ENCODE assay signal across 8 cellular contexts in genomic region chr12:117151195-117152031, GRCh38. TPM values are rescaled to one million over a fixed set of nuclear protein-coding genes. Genes with fewer than 3 reads are reported as not detected.
DNase-seq lines count a peak whose midpoint lies in the region; ATAC-seq and TF ChIP-seq lines count a peak whose summit lies in the region.

No MANE protein-coding gene starts in this region.

- peaks cover 4% of the 10 kb centered on the region for H4K20me1 ChIP-seq in smooth muscle cell (ENCODE audit: low read depth)

- intact Hi-C loops in adrenal gland (cut with DNase I), result no loop called here

- H3F3A ChIP-seq in smooth muscle cell (ENCODE audit: low read depth), result no peaks in the 10 kb centered on the region

- H2AFZ ChIP-seq in smooth muscle cell (ENCODE audit: low read depth), result no peak overlapping the region

- H3K4me3 ChIP-seq in adrenal gland, result no peak overlapping the region
- no peak overlapping the region for H3K4me3 ChIP-seq in right atrium auricular region
- H3K4me3 ChIP-seq in smooth muscle cell, result no peak overlapping the region

- H3K9me3 ChIP-seq in adrenal gland (replicated peaks in 1 of 3) (no peaks in the 10 kb centered on the region), right atrium auricular region (no peaks in the 10 kb centered on the region), smooth muscle cell (replicated peaks; ENCODE audit: low read depth) (no peaks in the 10 kb centered on the region)

- 26 to 38% (median 35%) methylated on average over 13 of the region's 13 CpGs for WGBS in adrenal gland, 4 donors
- WGBS in smooth muscle cell (ENCODE audit: low lambda C conversion rate), result 47% methylated on average over 13 of the region's 13 CpGs

- H3K79me2 ChIP-seq in smooth muscle cell (ENCODE audit: low read depth), result no peaks in the 10 kb centered on the region

- H3K27ac ChIP-seq in adrenal gland (peak overlapping the region in 2 of 5 donors; percentile 27 to 41), right atrium auricular region (no peak overlapping the region), smooth muscle cell (ENCODE audit: low read depth) (no peak overlapping the region)

- peaks cover 7% of the 10 kb centered on the region for H3K36me3 Mint-ChIP-seq in IgD-negative memory B cell

- H3K36me3 ChIP-seq in adrenal gland (replicated peaks in 1 of 2) (peaks cover 0 to 57% of the 10 kb centered on the region in 2 donors), right atrium auricular region (peaks cover 51% of the 10 kb centered on the region), smooth muscle cell (ENCODE audit: low read depth) (peaks cover 6% of the 10 kb centered on the region)

- H3K4me1 ChIP-seq in adrenal gland (replicated peaks in 1 of 2), result peaks cover 6 to 10% of the 10 kb centered on the region in 2 donors
- H3K4me1 ChIP-seq in right atrium auricular region, result no peaks in the 10 kb centered on the region
- no peaks in the 10 kb centered on the region for H3K4me1 ChIP-seq in smooth muscle cell (ENCODE audit: low read depth)

- H3K4me3 Mint-ChIP-seq in IgD-negative memory B cell, result peak overlapping the region in 1 of 4 donors; percentile 37

- no peak overlapping the region for H3K9ac ChIP-seq in smooth muscle cell (ENCODE audit: low read depth)

- no peaks in the 10 kb centered on the region for H3K9me3 Mint-ChIP-seq in IgD-negative memory B cell

- H3K27ac Mint-ChIP-seq in IgD-negative memory B cell, result peak overlapping the region in 2 of 3 donors; percentile 42 to 94

- DNase-seq in DMS114 treated with DMSO at 0.1 percent for 48 hours (lab: John Stamatoyannopoulos, UW; ENCODE audit: unreplicated experiment) (peak; percentile 26), adrenal gland (peak; percentile 78 to 93 (median 89)), right atrium auricular region (ENCODE audit: low spot score) (peak; percentile 79), smooth muscle cell (lab: John Stamatoyannopoulos, UW; ENCODE audit: unreplicated experiment) (peak; percentile 25), DMS79 treated with DMSO at 0.1 percent for 48 hours (lab: John Stamatoyannopoulos, UW) (no peak), KG1 (lab: John Stamatoyannopoulos, UW) (no peak)

- TF ChIP-seq CTCF in adrenal gland (IDR thresholded peaks at IDR 0.05), result peak; percentile 54 to 74 (median 65)
- TF ChIP-seq CTCF in right atrium auricular region (IDR thresholded peaks at IDR 0.05), result peak; percentile 48 to 77
- TF ChIP-seq CTCF in smooth muscle cell (IDR thresholded peaks at IDR 0.05; ENCODE audit: borderline replicate concordance, insufficient read depth, poor library complexity, severe bottlenecking), result peak; percentile 76

- H3K4me2 ChIP-seq in smooth muscle cell, result no peak overlapping the region

- peaks cover 5 to 17% (median 9%) of the 10 kb centered on the region in 3 donors for H3K4me1 Mint-ChIP-seq in IgD-negative memory B cell

- no peak for TF ChIP-seq POLR2A in adrenal gland (IDR thresholded peaks at IDR 0.05)

- H3K27me3 Mint-ChIP-seq in IgD-negative memory B cell, result no peaks in the 10 kb centered on the region

- no peaks in the 10 kb centered on the region for H3K27me3 ChIP-seq in adrenal gland
- H3K27me3 ChIP-seq in right atrium auricular region, result no peaks in the 10 kb centered on the region
- no peaks in the 10 kb centered on the region for H3K27me3 ChIP-seq in smooth muscle cell (ENCODE audit: low read depth)

- ATAC-seq in HG02678 (IDR thresholded peaks at IDR 0.05; ENCODE audit: unreplicated experiment), result no peak

RNA-seq across cellular contexts. Expression of gene FBXO21, which starts 38.9 kb away (rescaled TPM):
- polyA plus RNA-seq in IgD-negative memory B cell (43.3 TPM), adrenal gland (10 to 100 TPM; 22.8 to 54.7 (median 24.0) TPM), smooth muscle cell (46.9 and 47.4 TPM in 2 replicates)
- total RNA-seq in adrenal gland (100 to 1,000 TPM in 6 of 8 donors, 10 to 100 TPM in 2; 74.5 to 309 (median 128) TPM), right atrium auricular region (10 to 100 TPM; 43.5 to 77.9 TPM), smooth muscle cell (75.2 and 82.9 TPM in 2 replicates)

RNA-seq across cellular contexts. Expression of gene TESC, which starts 52.2 kb away (rescaled TPM):
- polyA plus RNA-seq in IgD-negative memory B cell, result 24.5 TPM
- 100 to 1,000 TPM in 2 of 8 donors, 10 to 100 TPM in 6; 47.8 to 144 (median 82.9) TPM for total RNA-seq in adrenal gland
- polyA plus RNA-seq in adrenal gland, result 10 to 100 TPM; 34.3 to 73.2 (median 45.4) TPM
- total RNA-seq in right atrium auricular region, result 10 to 100 TPM; 31.2 to 36.2 TPM
- 0.22 TPM in 1 of 2 replicates, not detected in the other for total RNA-seq in smooth muscle cell
- polyA plus RNA-seq in smooth muscle cell, result 0.51 and 1.1 TPM in 2 replicates

Comparison
In these comparisons a context has a peak if more than half of its experiments do, and no peak if none do; other contexts are left out.
1. DNase-seq: peak in DMS114 treated with DMSO at 0.1 percent for 48 hours (single experiment), adrenal gland (7 of 7), right atrium auricular region (single experiment) and smooth muscle cell (single experiment); none in DMS79 treated with DMSO at 0.1 percent for 48 hours (single experiment) and KG1 (single experiment).
2. RNA of gene TESC, which starts 52.2 kb away (total RNA-seq): 47.8 to 144 TPM in adrenal gland and 31.2 to 36.2 TPM in right atrium auricular region; 0.22 TPM in smooth muscle cell; every median in the first group is over 10 times any median in the second.
3. Peak in every context shown above with its lines, with median percentiles within 50 percentile points of each other: CTCF ChIP-seq.